Comparison of ENCODE assay signal across 1 cellular context in the genomic region with DNA sequence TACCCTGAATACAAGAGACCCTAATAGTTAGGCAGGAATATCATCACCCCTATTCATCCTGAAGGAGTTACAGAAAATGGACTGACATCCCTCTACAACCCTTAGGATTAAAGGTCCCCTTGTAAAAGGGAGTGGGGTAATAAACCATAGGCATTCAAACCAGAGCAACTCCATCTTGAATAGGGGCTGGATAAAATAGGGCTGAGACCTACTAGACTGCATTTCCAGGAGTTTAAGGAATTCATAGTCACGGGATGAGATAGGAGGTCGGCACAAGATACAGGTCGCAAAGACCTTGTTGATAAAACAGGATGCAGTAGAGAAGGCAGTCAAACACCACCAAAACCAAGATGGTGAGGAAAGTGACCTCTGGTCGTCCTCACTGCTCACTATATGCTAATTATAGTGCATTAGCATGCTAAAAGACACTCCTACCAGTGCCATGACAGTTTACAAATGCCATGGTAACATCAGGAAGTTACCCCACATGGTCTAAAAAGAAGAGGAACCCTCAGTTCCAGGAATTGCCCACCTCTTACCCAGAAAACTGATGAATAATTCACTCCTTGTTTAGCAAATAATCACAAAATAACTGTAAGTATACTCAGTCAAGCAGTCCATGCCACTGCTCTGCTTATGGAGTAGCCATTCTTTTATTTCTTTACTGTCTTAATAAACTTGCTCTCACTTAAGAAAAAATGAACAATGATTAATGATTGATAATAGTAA.
A peak's percentile ranks its signal among the peaks of the same experiment; 100 is the strongest.
TF ChIP-seq lines count a peak whose summit lies in the region.

No MANE protein-coding gene starts in this region.

TF ChIP-seq in K562, 482 proteins besides CTCF, POLR2A, EP300 and RAD21 (continued from another document and continues in another):
- TF ChIP-seq, protein P1, sequence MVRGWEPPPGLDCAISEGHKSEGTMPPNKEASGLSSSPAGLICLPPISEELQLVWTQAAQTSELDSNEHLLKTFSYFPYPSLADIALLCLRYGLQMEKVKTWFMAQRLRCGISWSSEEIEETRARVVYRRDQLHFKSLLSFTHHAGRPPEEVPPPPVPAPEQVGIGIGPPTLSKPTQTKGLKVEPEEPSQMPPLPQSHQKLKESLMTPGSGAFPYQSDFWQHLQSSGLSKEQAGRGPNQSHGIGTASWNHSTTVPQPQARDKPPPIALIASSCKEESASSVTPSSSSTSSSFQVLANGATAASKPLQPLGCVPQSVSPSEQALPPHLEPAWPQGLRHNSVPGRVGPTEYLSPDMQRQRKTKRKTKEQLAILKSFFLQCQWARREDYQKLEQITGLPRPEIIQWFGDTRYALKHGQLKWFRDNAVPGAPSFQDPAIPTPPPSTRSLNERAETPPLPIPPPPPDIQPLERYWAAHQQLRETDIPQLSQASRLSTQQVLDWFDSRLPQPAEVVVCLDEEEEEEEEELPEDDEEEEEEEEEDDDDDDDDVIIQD (CRISPR knock-in tag; IDR thresholded peaks at IDR 0.05), result no peak
- TF ChIP-seq HLTF (IDR thresholded peaks at IDR 0.05), result no peak
- TF ChIP-seq RBM25 (IDR thresholded peaks at IDR 0.05; ENCODE audit: low read depth, low read length, severe bottlenecking), result no peak
- peak; percentile 51 for TF ChIP-seq CXXC5 (CRISPR knock-in tag; IDR thresholded peaks at IDR 0.05)
- TF ChIP-seq CHD4 (IDR thresholded peaks at IDR 0.05; ENCODE audit: insufficient read depth, insufficient replicate concordance, low read depth, low read length, poor library complexity, severe bottlenecking), result no peak
- no peak for TF ChIP-seq PML (IDR thresholded peaks at IDR 0.05; ENCODE audit: low read length)
- 0 out of 2 replicates have a peak, but pooled peaks have one; percentile 34 for TF ChIP-seq PTRF (tag; IDR thresholded peaks at IDR 0.05)
- 0 out of 2 replicates have a peak, but pooled peaks have one; percentile 53 for TF ChIP-seq ZNF644 (tag; IDR thresholded peaks at IDR 0.05; ENCODE audit: low read depth)
- TF ChIP-seq, protein P2, sequence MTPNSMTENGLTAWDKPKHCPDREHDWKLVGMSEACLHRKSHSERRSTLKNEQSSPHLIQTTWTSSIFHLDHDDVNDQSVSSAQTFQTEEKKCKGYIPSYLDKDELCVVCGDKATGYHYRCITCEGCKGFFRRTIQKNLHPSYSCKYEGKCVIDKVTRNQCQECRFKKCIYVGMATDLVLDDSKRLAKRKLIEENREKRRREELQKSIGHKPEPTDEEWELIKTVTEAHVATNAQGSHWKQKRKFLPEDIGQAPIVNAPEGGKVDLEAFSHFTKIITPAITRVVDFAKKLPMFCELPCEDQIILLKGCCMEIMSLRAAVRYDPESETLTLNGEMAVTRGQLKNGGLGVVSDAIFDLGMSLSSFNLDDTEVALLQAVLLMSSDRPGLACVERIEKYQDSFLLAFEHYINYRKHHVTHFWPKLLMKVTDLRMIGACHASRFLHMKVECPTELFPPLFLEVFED (CRISPR knock-in tag; conservative IDR thresholded peaks at IDR 0.05), result no peak
- no peak for TF ChIP-seq CHD1 (IDR thresholded peaks at IDR 0.05; ENCODE audit: low read length)
- TF ChIP-seq, protein P3, sequence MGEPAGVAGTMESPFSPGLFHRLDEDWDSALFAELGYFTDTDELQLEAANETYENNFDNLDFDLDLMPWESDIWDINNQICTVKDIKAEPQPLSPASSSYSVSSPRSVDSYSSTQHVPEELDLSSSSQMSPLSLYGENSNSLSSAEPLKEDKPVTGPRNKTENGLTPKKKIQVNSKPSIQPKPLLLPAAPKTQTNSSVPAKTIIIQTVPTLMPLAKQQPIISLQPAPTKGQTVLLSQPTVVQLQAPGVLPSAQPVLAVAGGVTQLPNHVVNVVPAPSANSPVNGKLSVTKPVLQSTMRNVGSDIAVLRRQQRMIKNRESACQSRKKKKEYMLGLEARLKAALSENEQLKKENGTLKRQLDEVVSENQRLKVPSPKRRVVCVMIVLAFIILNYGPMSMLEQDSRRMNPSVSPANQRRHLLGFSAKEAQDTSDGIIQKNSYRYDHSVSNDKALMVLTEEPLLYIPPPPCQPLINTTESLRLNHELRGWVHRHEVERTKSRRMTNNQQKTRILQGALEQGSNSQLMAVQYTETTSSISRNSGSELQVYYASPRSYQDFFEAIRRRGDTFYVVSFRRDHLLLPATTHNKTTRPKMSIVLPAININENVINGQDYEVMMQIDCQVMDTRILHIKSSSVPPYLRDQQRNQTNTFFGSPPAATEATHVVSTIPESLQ (CRISPR knock-in tag; IDR thresholded peaks at IDR 0.05), result no peak
- TF ChIP-seq PHF20 (IDR thresholded peaks at IDR 0.05; ENCODE audit: partially characterized antibody), result no peak
- TF ChIP-seq TAL1 (IDR thresholded peaks at IDR 0.05), result no peak
- TF ChIP-seq NCOA2 (IDR thresholded peaks at IDR 0.05; ENCODE audit: partially characterized antibody in 2 of 2), result no peak
- TF ChIP-seq MEF2D (tag; conservative IDR thresholded peaks at IDR 0.05; ENCODE audit: low read depth), result peak; percentile 68; the same call in 1 of the 2 replicates
- TF ChIP-seq DDX20 (tag; IDR thresholded peaks at IDR 0.05; ENCODE audit: low read depth), result peak; percentile 78
- TF ChIP-seq ZNF589 (CRISPR knock-in tag; IDR thresholded peaks at IDR 0.05; ENCODE audit: low read depth), result peak; percentile 52; the same call in 1 of the 2 replicates
- TF ChIP-seq SMAD1 (IDR thresholded peaks at IDR 0.05; ENCODE audit: low read depth, low read length, partially characterized antibody), result no peak
- TF ChIP-seq ESRRA (IDR thresholded peaks at IDR 0.05; ENCODE audit: borderline replicate concordance, low read depth), result peak; percentile 52
- no peak for TF ChIP-seq YY1 (IDR thresholded peaks at IDR 0.05; ENCODE audit: borderline replicate concordance in 1 of 3, control insufficient read depth in 1 of 3, extremely low read depth in 1 of 3, insufficient read depth in 3 of 3, insufficient read length in 1 of 3, insufficient replicate concordance in 2 of 3, low read depth in 1 of 3, low read length in 2 of 3)
- TF ChIP-seq ZNF384 (IDR thresholded peaks at IDR 0.05; ENCODE audit: low read depth, low read length), result no peak
- TF ChIP-seq, protein P4, sequence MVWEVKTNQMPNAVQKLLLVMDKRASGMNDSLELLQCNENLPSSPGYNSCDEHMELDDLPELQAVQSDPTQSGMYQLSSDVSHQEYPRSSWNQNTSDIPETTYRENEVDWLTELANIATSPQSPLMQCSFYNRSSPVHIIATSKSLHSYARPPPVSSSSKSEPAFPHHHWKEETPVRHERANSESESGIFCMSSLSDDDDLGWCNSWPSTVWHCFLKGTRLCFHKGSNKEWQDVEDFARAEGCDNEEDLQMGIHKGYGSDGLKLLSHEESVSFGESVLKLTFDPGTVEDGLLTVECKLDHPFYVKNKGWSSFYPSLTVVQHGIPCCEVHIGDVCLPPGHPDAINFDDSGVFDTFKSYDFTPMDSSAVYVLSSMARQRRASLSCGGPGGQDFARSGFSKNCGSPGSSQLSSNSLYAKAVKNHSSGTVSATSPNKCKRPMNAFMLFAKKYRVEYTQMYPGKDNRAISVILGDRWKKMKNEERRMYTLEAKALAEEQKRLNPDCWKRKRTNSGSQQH (CRISPR knock-in tag; IDR thresholded peaks at IDR 0.05), result no peak
- no peak for TF ChIP-seq HEY1 (CRISPR knock-in tag; IDR thresholded peaks at IDR 0.05; ENCODE audit: borderline replicate concordance)
- no peak for TF ChIP-seq HMG20B (CRISPR knock-in tag; IDR thresholded peaks at IDR 0.05)
- no peak for TF ChIP-seq SAFB2 (IDR thresholded peaks at IDR 0.05; ENCODE audit: borderline replicate concordance, low read depth, low read length, severe bottlenecking)
- no peak for TF ChIP-seq ZNF766 (CRISPR knock-in tag; conservative IDR thresholded peaks at IDR 0.05)
- no peak for TF ChIP-seq SAFB (IDR thresholded peaks at IDR 0.05; ENCODE audit: borderline replicate concordance, low read depth, low read length)
- peak; percentile 87 for TF ChIP-seq ZNF584 (CRISPR knock-in tag; IDR thresholded peaks at IDR 0.05; ENCODE audit: low read depth)
- TF ChIP-seq SMAD4 (CRISPR knock-in tag; conservative IDR thresholded peaks at IDR 0.05), result peak; percentile 87
- no peak for TF ChIP-seq U2AF1 (optimal IDR thresholded peaks at IDR 0.05; ENCODE audit: low read depth, low read length)
- no peak for TF ChIP-seq YBX1 (IDR thresholded peaks at IDR 0.05)
- TF ChIP-seq NFRKB (IDR thresholded peaks at IDR 0.05; ENCODE audit: low read depth), result no peak
- TF ChIP-seq CAMTA2 (CRISPR knock-in tag; conservative IDR thresholded peaks at IDR 0.05), result no peak
- TF ChIP-seq, protein P5, sequence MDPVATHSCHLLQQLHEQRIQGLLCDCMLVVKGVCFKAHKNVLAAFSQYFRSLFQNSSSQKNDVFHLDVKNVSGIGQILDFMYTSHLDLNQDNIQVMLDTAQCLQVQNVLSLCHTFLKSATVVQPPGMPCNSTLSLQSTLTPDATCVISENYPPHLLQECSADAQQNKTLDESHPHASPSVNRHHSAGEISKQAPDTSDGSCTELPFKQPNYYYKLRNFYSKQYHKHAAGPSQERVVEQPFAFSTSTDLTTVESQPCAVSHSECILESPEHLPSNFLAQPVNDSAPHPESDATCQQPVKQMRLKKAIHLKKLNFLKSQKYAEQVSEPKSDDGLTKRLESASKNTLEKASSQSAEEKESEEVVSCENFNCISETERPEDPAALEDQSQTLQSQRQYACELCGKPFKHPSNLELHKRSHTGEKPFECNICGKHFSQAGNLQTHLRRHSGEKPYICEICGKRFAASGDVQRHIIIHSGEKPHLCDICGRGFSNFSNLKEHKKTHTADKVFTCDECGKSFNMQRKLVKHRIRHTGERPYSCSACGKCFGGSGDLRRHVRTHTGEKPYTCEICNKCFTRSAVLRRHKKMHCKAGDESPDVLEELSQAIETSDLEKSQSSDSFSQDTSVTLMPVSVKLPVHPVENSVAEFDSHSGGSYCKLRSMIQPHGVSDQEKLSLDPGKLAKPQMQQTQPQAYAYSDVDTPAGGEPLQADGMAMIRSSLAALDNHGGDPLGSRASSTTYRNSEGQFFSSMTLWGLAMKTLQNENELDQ (CRISPR knock-in tag; IDR thresholded peaks at IDR 0.05; ENCODE audit: borderline replicate concordance), result no peak
- no peak for TF ChIP-seq LCOR (CRISPR knock-in tag; IDR thresholded peaks at IDR 0.05)
- TF ChIP-seq ETV6 (IDR thresholded peaks at IDR 0.05; ENCODE audit: borderline replicate concordance in 1 of 2, low read depth in 2 of 2, low read length in 1 of 2), result no peak
- TF ChIP-seq ETV6 (CRISPR knock-in tag; IDR thresholded peaks at IDR 0.05; ENCODE audit: borderline replicate concordance), result no peak
- TF ChIP-seq MYC (IDR thresholded peaks at IDR 0.05; ENCODE audit: low read depth, low read length), result no peak
- TF ChIP-seq MYC (CRISPR knock-in tag; IDR thresholded peaks at IDR 0.05; ENCODE audit: borderline replicate concordance, low read depth), result no peak
- TF ChIP-seq ETV1 (tag; conservative IDR thresholded peaks at IDR 0.05; ENCODE audit: low read depth), result no peak
- no peak for TF ChIP-seq ZNF75A (CRISPR knock-in tag; IDR thresholded peaks at IDR 0.05)
- TF ChIP-seq, protein P6, sequence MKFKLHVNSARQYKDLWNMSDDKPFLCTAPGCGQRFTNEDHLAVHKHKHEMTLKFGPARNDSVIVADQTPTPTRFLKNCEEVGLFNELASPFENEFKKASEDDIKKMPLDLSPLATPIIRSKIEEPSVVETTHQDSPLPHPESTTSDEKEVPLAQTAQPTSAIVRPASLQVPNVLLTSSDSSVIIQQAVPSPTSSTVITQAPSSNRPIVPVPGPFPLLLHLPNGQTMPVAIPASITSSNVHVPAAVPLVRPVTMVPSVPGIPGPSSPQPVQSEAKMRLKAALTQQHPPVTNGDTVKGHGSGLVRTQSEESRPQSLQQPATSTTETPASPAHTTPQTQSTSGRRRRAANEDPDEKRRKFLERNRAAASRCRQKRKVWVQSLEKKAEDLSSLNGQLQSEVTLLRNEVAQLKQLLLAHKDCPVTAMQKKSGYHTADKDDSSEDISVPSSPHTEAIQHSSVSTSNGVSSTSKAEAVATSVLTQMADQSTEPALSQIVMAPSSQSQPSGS (CRISPR knock-in tag; IDR thresholded peaks at IDR 0.05), result no peak
- no peak for TF ChIP-seq RBM14 (IDR thresholded peaks at IDR 0.05; ENCODE audit: borderline replicate concordance, insufficient read depth, low read depth, low read length)
- no peak for TF ChIP-seq ZNF41 (CRISPR knock-in tag; conservative IDR thresholded peaks at IDR 0.05)
- TF ChIP-seq, protein P7, sequence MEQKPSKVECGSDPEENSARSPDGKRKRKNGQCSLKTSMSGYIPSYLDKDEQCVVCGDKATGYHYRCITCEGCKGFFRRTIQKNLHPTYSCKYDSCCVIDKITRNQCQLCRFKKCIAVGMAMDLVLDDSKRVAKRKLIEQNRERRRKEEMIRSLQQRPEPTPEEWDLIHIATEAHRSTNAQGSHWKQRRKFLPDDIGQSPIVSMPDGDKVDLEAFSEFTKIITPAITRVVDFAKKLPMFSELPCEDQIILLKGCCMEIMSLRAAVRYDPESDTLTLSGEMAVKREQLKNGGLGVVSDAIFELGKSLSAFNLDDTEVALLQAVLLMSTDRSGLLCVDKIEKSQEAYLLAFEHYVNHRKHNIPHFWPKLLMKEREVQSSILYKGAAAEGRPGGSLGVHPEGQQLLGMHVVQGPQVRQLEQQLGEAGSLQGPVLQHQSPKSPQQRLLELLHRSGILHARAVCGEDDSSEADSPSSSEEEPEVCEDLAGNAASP (IDR thresholded peaks at IDR 0.05), result no peak
- peak; percentile 34; the same call in 1 of the 2 replicates for TF ChIP-seq STAT5A (IDR thresholded peaks at IDR 0.05; ENCODE audit: borderline replicate concordance, low read length)
- TF ChIP-seq NCOR1 (IDR thresholded peaks at IDR 0.05), result no peak
- TF ChIP-seq, protein P8, sequence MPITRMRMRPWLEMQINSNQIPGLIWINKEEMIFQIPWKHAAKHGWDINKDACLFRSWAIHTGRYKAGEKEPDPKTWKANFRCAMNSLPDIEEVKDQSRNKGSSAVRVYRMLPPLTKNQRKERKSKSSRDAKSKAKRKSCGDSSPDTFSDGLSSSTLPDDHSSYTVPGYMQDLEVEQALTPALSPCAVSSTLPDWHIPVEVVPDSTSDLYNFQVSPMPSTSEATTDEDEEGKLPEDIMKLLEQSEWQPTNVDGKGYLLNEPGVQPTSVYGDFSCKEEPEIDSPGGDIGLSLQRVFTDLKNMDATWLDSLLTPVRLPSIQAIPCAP (CRISPR knock-in tag; IDR thresholded peaks at IDR 0.05; ENCODE audit: borderline replicate concordance), result no peak
- TF ChIP-seq, protein P9, sequence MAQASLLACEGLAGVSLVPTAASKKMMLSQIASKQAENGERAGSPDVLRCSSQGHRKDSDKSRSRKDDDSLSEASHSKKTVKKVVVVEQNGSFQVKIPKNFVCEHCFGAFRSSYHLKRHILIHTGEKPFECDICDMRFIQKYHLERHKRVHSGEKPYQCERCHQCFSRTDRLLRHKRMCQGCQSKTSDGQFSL (CRISPR knock-in tag; IDR thresholded peaks at IDR 0.05), result no peak
- TF ChIP-seq, protein P9 (tag; IDR thresholded peaks at IDR 0.05), result peak in 1 of 2 experiments; percentile 90; a peak in 2 of 4 replicates
- TF ChIP-seq SREBF2 (CRISPR knock-in tag; IDR thresholded peaks at IDR 0.05), result no peak
- TF ChIP-seq PTTG1 (tag; IDR thresholded peaks at IDR 0.05; ENCODE audit: low read depth), result peak; percentile 80
- no peak for TF ChIP-seq ZNF23 (CRISPR knock-in tag; IDR thresholded peaks at IDR 0.05)
